In the genomic region with DNA sequence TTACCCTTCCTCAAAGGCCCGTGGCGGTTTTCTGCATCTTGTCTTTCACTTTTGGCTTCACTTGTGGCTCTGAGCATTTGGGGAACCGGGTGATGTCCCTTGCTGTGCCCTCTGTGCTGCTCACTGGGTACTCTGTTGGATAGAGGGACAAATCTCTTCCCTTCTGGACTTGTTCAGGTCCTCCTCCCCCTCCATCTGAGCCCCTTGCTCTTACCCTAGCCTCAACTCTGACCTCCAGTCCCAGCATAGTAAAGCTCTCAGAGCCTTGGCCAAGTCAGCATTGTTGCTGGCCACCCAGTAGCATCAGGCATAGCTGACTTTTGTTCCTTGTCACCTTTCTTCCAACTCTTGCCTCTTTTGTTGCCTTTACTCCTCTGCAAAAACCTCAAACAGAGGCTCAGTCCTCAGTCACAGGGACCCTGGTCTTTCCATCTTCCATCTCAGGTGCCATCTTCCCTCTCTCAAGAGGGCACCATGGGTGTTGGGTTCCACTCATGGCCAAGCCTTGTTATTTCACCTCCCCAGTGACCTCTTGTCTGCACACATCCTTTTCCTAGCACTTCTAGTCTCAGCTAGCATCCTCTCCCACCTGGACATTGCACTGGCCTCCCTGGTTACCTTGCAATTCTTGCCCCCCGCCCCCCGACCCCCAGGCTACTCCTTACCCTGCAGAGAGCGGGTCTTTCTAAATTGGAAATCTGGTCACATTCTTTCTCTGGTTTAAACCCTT, we compare ENCODE assay signal across 8 cellular contexts. TPM values are rescaled to one million over a fixed set of nuclear protein-coding genes. Genes with fewer than 3 reads are reported as not detected.
DNase-seq lines count a peak whose midpoint lies in the region; ATAC-seq and TF ChIP-seq lines count a peak whose summit lies in the region.

No MANE protein-coding gene starts in this region.

- DNase-seq in Calu3 (no peak), fibroblast of lung (ENCODE audit: low read depth in 2 of 2) (no peak), trophoblast cell (peak; percentile 48 to 75), NCI-H748 treated with DMSO at 0.1 percent for 48 hours (lab: John Stamatoyannopoulos, UW) (no peak), NCI-H1694 (lab: John Stamatoyannopoulos, UW) (no peak)
- peak; percentile 82 for DNase-seq in Jurkat, Clone E6-1 (ENCODE audit: low read depth, low spot score)
- DNase-seq in activated CD8-positive, alpha-beta T cell treated with anti-CD3 and anti-CD28 coated beads, Interleukin-2, amount 10 ng/mL, durations not matched to agents 7 days and 5 days, result peak; percentile 93

- peak overlapping the region; percentile 94 for H3K4me2 ChIP-seq in fibroblast of lung (ENCODE audit: extremely low read depth, insufficient read depth, low read length)
- H3K4me2 ChIP-seq in trophoblast cell (ENCODE audit: low read length), result peak overlapping the region; percentile 63

- peak overlapping the region; percentile 77 for H3K9ac ChIP-seq in fibroblast of lung (ENCODE audit: insufficient read depth, low read length)
- peak overlapping the region; percentile 71 for H3K9ac ChIP-seq in trophoblast cell (ENCODE audit: low read length)

- POLR2A ChIA-PET in activated CD8-positive, alpha-beta T cell treated with anti-CD3 and anti-CD28 coated beads, Interleukin-2, amount 10 ng/mL, durations not matched to agents 7 days and 5 days (lab: Charles Lee), result interaction anchor here (0.6 to 3.8 kb wide), 26 partner anchors 8 to 156 kb away, joined by 3 to 25 read pairs (median 6); partner anchors contain the start of genes DDX28, DPEP2, DUS2 and EDC4

- peak; percentile 56 for ATAC-seq in GM19452 (IDR thresholded peaks at IDR 0.05; ENCODE audit: unreplicated experiment)
- ATAC-seq in activated CD8-positive, alpha-beta T cell treated with anti-CD3 and anti-CD28 coated beads, Interleukin-2, amount 10 ng/mL, durations not matched to agents 7 days and 5 days, result peak; percentile 66

- H3K9me3 ChIP-seq in fibroblast of lung (ENCODE audit: control insufficient read depth, insufficient read depth, low read depth, low read length) (no peaks in the 10 kb centered on the region), trophoblast cell (ENCODE audit: insufficient read depth, low read depth, low read length) (no peaks in the 10 kb centered on the region)

- H2BK120ac ChIP-seq in trophoblast cell (ENCODE audit: insufficient read depth, low read length, poor library complexity), result no peak overlapping the region

- H3K79me2 ChIP-seq in fibroblast of lung (ENCODE audit: control insufficient read depth, insufficient read depth, low read length), result peaks cover 5% of the 10 kb centered on the region
- H3K79me2 ChIP-seq in trophoblast cell (ENCODE audit: control insufficient read depth, insufficient read depth, low read length, poor library complexity), result peaks cover 10% of the 10 kb centered on the region

- H3K23ac ChIP-seq in trophoblast cell (ENCODE audit: low read length), result no peak overlapping the region

- H3K27me3 ChIP-seq in fibroblast of lung (ENCODE audit: control insufficient read depth, insufficient read depth, low read length) (no peaks in the 10 kb centered on the region), trophoblast cell (ENCODE audit: insufficient read depth, low read length) (no peaks in the 10 kb centered on the region)

- H2AFZ ChIP-seq in fibroblast of lung (ENCODE audit: low read length) (peak overlapping the region; percentile 49), trophoblast cell (ENCODE audit: insufficient read depth, low read length, poor library complexity) (peak overlapping the region; percentile 18)

- no peak overlapping the region for H2AK5ac ChIP-seq in trophoblast cell (ENCODE audit: low read length)

- no peaks in the 10 kb centered on the region for H3K9me3 Mint-ChIP-seq in Calu3 (ENCODE audit: low read depth, unreplicated experiment)
- no peaks in the 10 kb centered on the region for H3K9me3 Mint-ChIP-seq in activated CD8-positive, alpha-beta T cell treated with anti-CD3 and anti-CD28 coated beads, Interleukin-2, amount 10 ng/mL, durations not matched to agents 7 days and 5 days (ENCODE audit: insufficient read depth)

- CTCF ChIA-PET in Calu3 (lab: Charles Lee), result interaction anchor here (0.7 to 1.7 kb wide), 3 partner anchors 45 to 460 kb away, joined by 3 to 5 read pairs (median 3); partner anchors contain the start of gene NFATC3
- CTCF ChIA-PET in activated CD8-positive, alpha-beta T cell treated with anti-CD3 and anti-CD28 coated beads, Interleukin-2, amount 10 ng/mL, durations not matched to agents 7 days and 5 days (lab: Charles Lee), result interaction anchor here (0.8 to 4.0 kb wide), 10 partner anchors 8 to 456 kb away, joined by 3 to 25 read pairs (median 4); partner anchors contain the start of genes ATP6V0D1, CARMIL2, NFATC3 and NRN1L

- no peak overlapping the region for H4K91ac ChIP-seq in trophoblast cell (ENCODE audit: low read depth, low read length)

- H3K27me3 Mint-ChIP-seq in Calu3 (ENCODE audit: unreplicated experiment), result no peaks in the 10 kb centered on the region
- no peaks in the 10 kb centered on the region for H3K27me3 Mint-ChIP-seq in activated CD8-positive, alpha-beta T cell treated with anti-CD3 and anti-CD28 coated beads, Interleukin-2, amount 10 ng/mL, durations not matched to agents 7 days and 5 days (ENCODE audit: low read depth)

- H3K27ac ChIP-seq in fibroblast of lung (ENCODE audit: insufficient read depth, low read length), result peak overlapping the region; percentile 88
- peak overlapping the region; percentile 55 for H3K27ac ChIP-seq in trophoblast cell (ENCODE audit: low read depth, low read length)

- intact Hi-C loops in Calu3 (cut with micrococcal nuclease; ENCODE audit: unreplicated experiment), result no loop called here

- TF ChIP-seq CTCF in Calu3 (IDR thresholded peaks at IDR 0.05; ENCODE audit: unreplicated experiment) (no peak), fibroblast of lung (conservative IDR thresholded peaks at IDR 0.05 in 1 of 2, IDR thresholded peaks at IDR 0.05 in 1 of 2; ENCODE audit: low read depth in 1 of 2, low read length in 2 of 2) (no peak)

- H3K4ac ChIP-seq in trophoblast cell (ENCODE audit: low read depth, low read length), result no peak overlapping the region

- H2BK5ac ChIP-seq in trophoblast cell (ENCODE audit: low read depth, low read length, poor library complexity), result peak overlapping the region; percentile 28

- no CpG with 5 or more reads among the region's 6 CpGs for whole genome bisulfite sequencing in trophoblast cell (ENCODE audit: extremely low coverage, insufficient coverage, insufficient read length)

- peak overlapping the region; percentile 28 for H3K18ac ChIP-seq in trophoblast cell (ENCODE audit: low read length)

- peak overlapping the region; percentile 92 for H3K27ac Mint-ChIP-seq in Calu3 (ENCODE audit: unreplicated experiment)
- peak overlapping the region; percentile 99 for H3K27ac Mint-ChIP-seq in activated CD8-positive, alpha-beta T cell treated with anti-CD3 and anti-CD28 coated beads, Interleukin-2, amount 10 ng/mL, durations not matched to agents 7 days and 5 days

- H3K4me1 Mint-ChIP-seq in Calu3 (ENCODE audit: low read depth, unreplicated experiment), result peaks cover 26% of the 10 kb centered on the region
- peaks cover 58% of the 10 kb centered on the region for H3K4me1 Mint-ChIP-seq in activated CD8-positive, alpha-beta T cell treated with anti-CD3 and anti-CD28 coated beads, Interleukin-2, amount 10 ng/mL, durations not matched to agents 7 days and 5 days (ENCODE audit: low read depth)

- H3K4me3 Mint-ChIP-seq in Calu3 (ENCODE audit: low read depth, unreplicated experiment), result peak overlapping the region; percentile 87
- H3K4me3 Mint-ChIP-seq in activated CD8-positive, alpha-beta T cell treated with anti-CD3 and anti-CD28 coated beads, Interleukin-2, amount 10 ng/mL, durations not matched to agents 7 days and 5 days, result peak overlapping the region; percentile 100

- peak overlapping the region; percentile 66 for H4K8ac ChIP-seq in trophoblast cell (ENCODE audit: low read depth, low read length)

- H3K36me3 ChIP-seq in fibroblast of lung (ENCODE audit: control insufficient read depth, insufficient read depth, low read length) (peaks cover 20% of the 10 kb centered on the region), trophoblast cell (ENCODE audit: control insufficient read depth in 1 of 2, insufficient read depth in 2 of 2, low read length in 2 of 2) (peaks cover 22 to 24% of the 10 kb centered on the region in 2 experiments)

- H3K79me1 ChIP-seq in trophoblast cell (ENCODE audit: low read length), result peaks cover 12% of the 10 kb centered on the region

- H4K12ac ChIP-seq in trophoblast cell (ENCODE audit: low read depth, low read length), result peak overlapping the region; percentile 79

- BruUV-seq in Calu3 (replicated peaks; lab: Mats Ljungman, UMichigan), result no TSS peak

- peak overlapping the region; percentile 62 for H3K14ac ChIP-seq in trophoblast cell (ENCODE audit: low read length)

- peaks cover 85% of the 10 kb centered on the region for H3K36me3 Mint-ChIP-seq in Calu3 (ENCODE audit: insufficient read depth, unreplicated experiment)
- H3K36me3 Mint-ChIP-seq in activated CD8-positive, alpha-beta T cell treated with anti-CD3 and anti-CD28 coated beads, Interleukin-2, amount 10 ng/mL, durations not matched to agents 7 days and 5 days (ENCODE audit: low read depth), result peaks cover 62% of the 10 kb centered on the region

- H4K20me1 ChIP-seq in fibroblast of lung (ENCODE audit: control insufficient read depth, extremely low read depth, insufficient read depth, low read length), result no peaks in the 10 kb centered on the region

- H2BK12ac ChIP-seq in trophoblast cell (ENCODE audit: low read length), result no peak overlapping the region

- H3K4me1 ChIP-seq in fibroblast of lung (ENCODE audit: control insufficient read depth, extremely low read depth, insufficient read depth, low read length) (peaks cover 14% of the 10 kb centered on the region), trophoblast cell (ENCODE audit: control insufficient read depth in 1 of 2, insufficient read depth in 2 of 2, low read length in 2 of 2) (peaks cover 16 to 17% of the 10 kb centered on the region in 2 experiments)

- H3K4me3 ChIP-seq in Jurkat, Clone E6-1 (ENCODE audit: low read length), result peak overlapping the region; percentile 96
- H3K4me3 ChIP-seq in fibroblast of lung (replicated peaks in 1 of 4; ENCODE audit: control extremely low read depth in 1 of 4, insufficient read depth in 1 of 4, low read depth in 3 of 4, low read length in 4 of 4) (peak overlapping the region; percentile 67 to 95 (median 74)), trophoblast cell (ENCODE audit: low read depth, low read length) (peak overlapping the region; percentile 97)

RNA-seq across cellular contexts. Expression of gene PSMB10, which starts 0.4 kb away (rescaled TPM):
- total RNA-seq in Calu3 (2022) (79.3 and 103 TPM in 2 replicates), fibroblast of lung (53.2 and 66.9 TPM in 2 replicates)
- polyA plus RNA-seq in Jurkat, Clone E6-1 (2012; ENCODE audit: insufficient read depth, insufficient read length), result 97.4 TPM
- total RNA-seq in activated CD8-positive, alpha-beta T cell treated with anti-CD3 and anti-CD28 coated beads, Interleukin-2, amount 10 ng/mL, durations not matched to agents 7 days and 5 days, result 100 to 1,000 TPM; 257 to 275 TPM
- polyA plus RNA-seq in fibroblast of lung, result 18.1 and 21.7 TPM in 2 replicates
- 75.0 and 77.6 TPM in 2 replicates for polyA plus RNA-seq in fibroblast of lung (2012)
- polyA minus RNA-seq in fibroblast of lung (ENCODE audit: low replicate concordance), result 20.7 and 24.4 TPM in 2 replicates
- 12.5 and 14.2 TPM in 2 replicates for polyA plus RNA-seq in trophoblast cell (2013)

RNA-seq across cellular contexts. Expression of gene CTRL, which starts 5.4 kb away (rescaled TPM):
- 2.6 and 3.4 TPM in 2 replicates for total RNA-seq in Calu3 (2022)
- 4.8 TPM for polyA plus RNA-seq in Jurkat, Clone E6-1 (2012; ENCODE audit: insufficient read depth, insufficient read length)
- 1 to 10 TPM; 5.5 TPM for total RNA-seq in activated CD8-positive, alpha-beta T cell treated with anti-CD3 and anti-CD28 coated beads, Interleukin-2, amount 10 ng/mL, durations not matched to agents 7 days and 5 days
- 0.26 and 0.33 TPM in 2 replicates for total RNA-seq in fibroblast of lung
- polyA plus RNA-seq in fibroblast of lung, result 0.14 and 0.53 TPM in 2 replicates
- 0.24 and 0.41 TPM in 2 replicates for polyA plus RNA-seq in fibroblast of lung (2012)
- polyA minus RNA-seq in fibroblast of lung (ENCODE audit: low replicate concordance), result 15.6 TPM in 1 of 2 replicates, not detected in the other
- 0.34 and 0.42 TPM in 2 replicates for polyA plus RNA-seq in trophoblast cell (2013)

RNA-seq across cellular contexts. Expression of gene LCAT, which starts 6.9 kb away (rescaled TPM):
- total RNA-seq in Calu3 (2022), result 14.7 and 15.2 TPM in 2 replicates
- polyA plus RNA-seq in Jurkat, Clone E6-1 (2012; ENCODE audit: insufficient read depth, insufficient read length), result 14.6 TPM
- total RNA-seq in activated CD8-positive, alpha-beta T cell treated with anti-CD3 and anti-CD28 coated beads, Interleukin-2, amount 10 ng/mL, durations not matched to agents 7 days and 5 days, result 10 to 100 TPM; 22.4 to 23.1 TPM
- total RNA-seq in fibroblast of lung, result 3.3 and 6.4 TPM in 2 replicates
- polyA plus RNA-seq in fibroblast of lung, result 4.5 and 5.8 TPM in 2 replicates
- 11.6 and 12.1 TPM in 2 replicates for polyA plus RNA-seq in fibroblast of lung (2012)
- 6.0 and 26.2 TPM in 2 replicates for polyA minus RNA-seq in fibroblast of lung (ENCODE audit: low replicate concordance)
- 21.7 and 21.9 TPM in 2 replicates for polyA plus RNA-seq in trophoblast cell (2013)

RNA-seq across cellular contexts. Expression of gene SLC12A4, which starts 31.4 kb away (rescaled TPM):
- total RNA-seq in Calu3 (2022), result 31.7 and 38.0 TPM in 2 replicates
- 17.3 TPM for polyA plus RNA-seq in Jurkat, Clone E6-1 (2012; ENCODE audit: insufficient read depth, insufficient read length)
- total RNA-seq in activated CD8-positive, alpha-beta T cell treated with anti-CD3 and anti-CD28 coated beads, Interleukin-2, amount 10 ng/mL, durations not matched to agents 7 days and 5 days, result 10 to 100 TPM; 42.5 TPM
- 60.4 and 120 TPM in 2 replicates for total RNA-seq in fibroblast of lung
- polyA plus RNA-seq in fibroblast of lung, result 41.4 and 42.2 TPM in 2 replicates
- polyA plus RNA-seq in fibroblast of lung (2012), result 55.1 and 59.5 TPM in 2 replicates
- 321 and 416 TPM in 2 replicates for polyA minus RNA-seq in fibroblast of lung (ENCODE audit: low replicate concordance)
- polyA plus RNA-seq in trophoblast cell (2013), result 65.8 and 67.9 TPM in 2 replicates

RNA-seq across cellular contexts. Expression of gene DPEP3, which starts 43.3 kb away (rescaled TPM):
- total RNA-seq in Calu3 (2022) (not detected in 2 replicates), fibroblast of lung (not detected in 2 replicates)
- not detected for polyA plus RNA-seq in Jurkat, Clone E6-1 (2012; ENCODE audit: insufficient read depth, insufficient read length)
- total RNA-seq in activated CD8-positive, alpha-beta T cell treated with anti-CD3 and anti-CD28 coated beads, Interleukin-2, amount 10 ng/mL, durations not matched to agents 7 days and 5 days, result not detected
- polyA plus RNA-seq in fibroblast of lung, result not detected in 2 replicates
- polyA plus RNA-seq in fibroblast of lung (2012), result not detected in 2 replicates
- polyA minus RNA-seq in fibroblast of lung (ENCODE audit: low replicate concordance), result not detected in 2 replicates
- 0.03 and 0.06 TPM in 2 replicates for polyA plus RNA-seq in trophoblast cell (2013)

Comparison
In these comparisons a context has a peak if more than half of its experiments do, and no peak if none do; other contexts are left out.
1. DNase-seq: peak in Jurkat, Clone E6-1 (single experiment), activated CD8-positive, alpha-beta T cell treated with anti-CD3 and anti-CD28 coated beads, Interleukin-2, amount 10 ng/mL, durations not matched to agents 7 days and 5 days (single experiment) and trophoblast cell (2 of 2); none in Calu3 (single experiment), fibroblast of lung (0 of 2), NCI-H748 treated with DMSO at 0.1 percent for 48 hours (single experiment) and NCI-H1694 (single experiment).
2. Peak in every context shown above with its lines, with median percentiles within 50 percentile points of each other: H3K4me3 ChIP-seq.